In the genomic region with DNA sequence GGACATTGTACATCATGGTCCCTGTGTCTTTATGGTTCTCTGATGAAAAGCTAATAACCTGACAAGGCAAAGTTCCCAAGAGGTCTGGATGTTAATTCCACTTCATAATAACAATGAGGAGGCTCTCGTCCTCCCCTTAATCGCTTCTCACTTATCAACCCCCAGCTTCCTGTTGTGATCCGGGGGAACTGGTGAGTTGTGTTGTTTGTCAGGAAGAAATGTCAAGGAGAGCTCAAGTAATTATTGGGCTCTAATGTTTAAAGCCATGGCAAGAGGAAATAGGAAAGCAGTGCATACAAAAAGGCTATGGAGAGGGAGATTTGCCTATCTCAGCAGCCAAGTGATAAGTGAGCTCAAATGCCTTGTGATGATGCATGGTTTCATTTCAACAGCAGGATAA, we compare ENCODE assay signal across 18 cellular contexts. TPM values are rescaled to one million over a fixed set of nuclear protein-coding genes. Genes with fewer than 3 reads are reported as not detected.
"Had no signal": no experiment of that assay in that cellular context is flagged by ENCODE, and none has a peak within 500 bp of the region (broad histone marks: within the 10 kb centered on the region; RNA-seq: fewer than 3 reads in every experiment).

No MANE protein-coding gene starts in this region.

- H3K27me3 ChIP-seq: breast epithelium, left lung had no signal

- H3K9me3 ChIP-seq: breast epithelium, gastroesophageal sphincter, left lung, psoas muscle had no signal

- DNase-seq: activated CD4-positive, alpha-beta T cell treated with anti-CD3 and anti-CD28 coated beads, Interleukin-2, amount 10 ng/mL, durations not matched to agents 7 days and 5 days; activated CD8-positive, alpha-beta memory T cell treated with anti-CD3 and anti-CD28 coated beads, Interleukin-2, amount 50 U/mL, for 48 hours; activated gamma-delta T cell treated with Interleukin-2 at 50 U/mL for 16 hours; activated T-cell treated with anti-CD3 and anti-CD28 coated beads, Interleukin-2, amount 50 U/mL, for 72 hours; aorta; effector memory CD8-positive, alpha-beta T cell; erythroblast; islet precursor cell; left lung; nephron progenitor cell; psoas muscle; T-cell; T-helper 9 cell; trophoblast cell had no signal

- H3K36me3 ChIP-seq: breast epithelium, gastroesophageal sphincter, left lung had no signal

- H3K4me3 ChIP-seq: breast epithelium, gastroesophageal sphincter, left lung, psoas muscle, SK-N-MC had no signal

- H3K27ac ChIP-seq: breast epithelium, gastroesophageal sphincter, psoas muscle, SK-N-MC had no signal

- ATAC-seq: activated T-cell treated with anti-CD3 and anti-CD28 coated beads, Interleukin-2, amount 50 U/mL, for 72 hours; effector memory CD8-positive, alpha-beta T cell; gastroesophageal sphincter; left lung; psoas muscle; stimulated activated memory B cell treated with anti-CD40 and anti-IgM and Interleukin-4, amounts not matched to agents 10 μg/mL and 1 μg/mL and 100 μg/mL, for 72 hours; T-cell had no signal

- H3K4me1 ChIP-seq: breast epithelium had no signal

RNA-seq across cellular contexts. Expression of gene RASAL2, which starts 42.8 kb away (rescaled TPM):
- total RNA-seq: activated CD4-positive, alpha-beta T cell treated with anti-CD3 and anti-CD28 coated beads, Interleukin-2, amount 10 ng/mL, durations not matched to agents 7 days and 5 days had no signal
